ENCODE assay signal across 1 cellular context in the genomic region with DNA sequence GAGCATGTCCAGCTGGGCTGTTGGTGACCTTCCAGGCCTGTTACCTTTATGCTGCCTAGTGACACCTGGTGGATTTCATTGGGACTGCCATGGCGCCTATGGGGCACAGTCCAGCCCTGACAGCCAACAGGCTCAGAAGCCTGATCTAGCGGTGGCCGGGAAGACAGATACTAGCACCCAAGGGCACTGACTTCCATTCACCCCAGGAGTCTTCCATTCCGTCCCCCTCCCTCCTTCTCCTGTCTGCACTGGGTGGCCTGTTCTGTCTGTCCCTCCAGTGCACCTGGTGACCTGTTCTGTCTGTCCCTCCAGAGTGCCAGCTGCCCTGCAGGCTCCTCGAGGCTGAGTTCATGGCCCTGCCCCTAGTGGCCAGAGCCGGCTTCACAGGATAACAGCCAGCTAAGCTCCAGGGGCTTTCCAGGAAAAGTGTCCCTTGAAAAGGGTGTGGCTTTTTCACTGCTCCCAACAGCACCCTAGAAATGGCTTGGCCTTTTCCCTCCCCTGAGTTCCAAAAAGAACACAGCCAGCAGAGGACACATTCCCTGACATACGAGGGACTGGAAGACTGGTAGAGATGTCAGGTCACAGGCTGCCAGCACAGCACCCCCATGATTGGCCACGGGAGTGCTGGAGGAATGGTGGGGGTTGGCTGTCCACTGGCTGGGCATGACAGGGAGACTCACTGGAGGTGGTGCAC.
TF ChIP-seq lines count a peak whose summit lies in the region.

No MANE protein-coding gene starts in this region.

TF ChIP-seq in HepG2, 621 proteins besides CTCF, POLR2A, EP300 and RAD21 (continued from another document):
- TF ChIP-seq SAP130 (CRISPR knock-in tag; IDR thresholded peaks at IDR 0.05; ENCODE audit: low read depth) (peak; percentile 48), SIN3A (IDR thresholded peaks at IDR 0.05; ENCODE audit: borderline replicate concordance, low read depth, low read length) (peak; percentile 33; the same call in 1 of the 2 replicates), ZNF230 (CRISPR knock-in tag; IDR thresholded peaks at IDR 0.05) (0 out of 2 replicates have a peak, but pooled peaks have one; percentile 33)
TF ChIP-seq in HepG2: peak in this region for 21; not testable (repeated sequence) for 600.
